Comparison of ENCODE assay signal across 15 cellular contexts in genomic region chr20:15155848-15156401, GRCh38.
"Had no signal": no experiment of that assay in that cellular context is flagged by ENCODE, and none has a peak within 500 bp of the region (broad histone marks: within the 10 kb centered on the region; RNA-seq: fewer than 3 reads in every experiment).

No MANE protein-coding gene starts in this region.

- H3K27me3 Mint-ChIP-seq: central memory CD8-positive, alpha-beta T cell; stimulated activated naive CD8-positive, alpha-beta T cell treated with anti-CD3 and anti-CD28 coated beads, Interleukin-15, Interleukin-2, amounts not matched to agents 100 ng/mL and 50 ng/mL, for 24 hours; T-cell had no signal

- H3K4me3 Mint-ChIP-seq: central memory CD8-positive, alpha-beta T cell; memory B cell; nephron; stimulated activated naive CD8-positive, alpha-beta T cell treated with anti-CD3 and anti-CD28 coated beads, Interleukin-15, Interleukin-2, amounts not matched to agents 100 ng/mL and 50 ng/mL, for 24 hours; T-cell had no signal

- H3K27ac Mint-ChIP-seq: activated T-helper 2 cell treated with anti-CD3 and anti-CD28 coated beads, Interferon-gamma antibody, Interleukin-2, Interleukin-4, amounts not matched to agents 10 μg/mL and 5 μg/mL and 100 μg/mL, durations not matched to agents 14 hours and 24 hours and 36 hours; memory B cell; nephron; stimulated activated naive CD8-positive, alpha-beta T cell treated with anti-CD3 and anti-CD28 coated beads, Interleukin-15, Interleukin-2, amounts not matched to agents 100 ng/mL and 50 ng/mL, for 24 hours; T-cell had no signal

- H3K4me1 ChIP-seq: prostate gland had no signal

- H3K4me1 Mint-ChIP-seq: central memory CD8-positive, alpha-beta T cell; memory B cell; nephron had no signal

- H3K4me3 ChIP-seq: prostate gland, thoracic aorta had no signal

- ATAC-seq: esophagus mucosa, left lobe of liver, T-cell had no signal

- H3K36me3 Mint-ChIP-seq: T-cell had no signal

- H3K27ac ChIP-seq: prostate gland, thoracic aorta had no signal

- DNase-seq: activated CD4-positive, alpha-beta T cell treated with anti-CD3 and anti-CD28 coated beads for 1 hour; activated CD8-positive, alpha-beta memory T cell treated with anti-CD3 and anti-CD28 coated beads for 24 hours; activated naive CD4-positive, alpha-beta T cell treated with anti-CD3 and anti-CD28 coated beads, Interleukin-2, amount 50 U/mL, for 16 hours; stimulated activated CD4-positive, alpha-beta T cell treated with anti-CD3 and anti-CD28 coated beads, Interleukin-12 subunit alpha, Interleukin-12 subunit beta, amount 100 ng/mL, for 4 hours; T-cell; T1000 had no signal

- H3K36me3 ChIP-seq: prostate gland, thoracic aorta had no signal

- H3K9me3 ChIP-seq: prostate gland, thoracic aorta had no signal
